1 cellular context compared by ENCODE assay signal in genomic region chr21:45084881-45085536, GRCh38.
TF ChIP-seq lines count a peak whose summit lies in the region.

No MANE protein-coding gene starts in this region.

TF ChIP-seq in K562, 482 proteins besides CTCF, POLR2A, EP300 and RAD21 (continued from another document):
- TF ChIP-seq, protein P1, sequence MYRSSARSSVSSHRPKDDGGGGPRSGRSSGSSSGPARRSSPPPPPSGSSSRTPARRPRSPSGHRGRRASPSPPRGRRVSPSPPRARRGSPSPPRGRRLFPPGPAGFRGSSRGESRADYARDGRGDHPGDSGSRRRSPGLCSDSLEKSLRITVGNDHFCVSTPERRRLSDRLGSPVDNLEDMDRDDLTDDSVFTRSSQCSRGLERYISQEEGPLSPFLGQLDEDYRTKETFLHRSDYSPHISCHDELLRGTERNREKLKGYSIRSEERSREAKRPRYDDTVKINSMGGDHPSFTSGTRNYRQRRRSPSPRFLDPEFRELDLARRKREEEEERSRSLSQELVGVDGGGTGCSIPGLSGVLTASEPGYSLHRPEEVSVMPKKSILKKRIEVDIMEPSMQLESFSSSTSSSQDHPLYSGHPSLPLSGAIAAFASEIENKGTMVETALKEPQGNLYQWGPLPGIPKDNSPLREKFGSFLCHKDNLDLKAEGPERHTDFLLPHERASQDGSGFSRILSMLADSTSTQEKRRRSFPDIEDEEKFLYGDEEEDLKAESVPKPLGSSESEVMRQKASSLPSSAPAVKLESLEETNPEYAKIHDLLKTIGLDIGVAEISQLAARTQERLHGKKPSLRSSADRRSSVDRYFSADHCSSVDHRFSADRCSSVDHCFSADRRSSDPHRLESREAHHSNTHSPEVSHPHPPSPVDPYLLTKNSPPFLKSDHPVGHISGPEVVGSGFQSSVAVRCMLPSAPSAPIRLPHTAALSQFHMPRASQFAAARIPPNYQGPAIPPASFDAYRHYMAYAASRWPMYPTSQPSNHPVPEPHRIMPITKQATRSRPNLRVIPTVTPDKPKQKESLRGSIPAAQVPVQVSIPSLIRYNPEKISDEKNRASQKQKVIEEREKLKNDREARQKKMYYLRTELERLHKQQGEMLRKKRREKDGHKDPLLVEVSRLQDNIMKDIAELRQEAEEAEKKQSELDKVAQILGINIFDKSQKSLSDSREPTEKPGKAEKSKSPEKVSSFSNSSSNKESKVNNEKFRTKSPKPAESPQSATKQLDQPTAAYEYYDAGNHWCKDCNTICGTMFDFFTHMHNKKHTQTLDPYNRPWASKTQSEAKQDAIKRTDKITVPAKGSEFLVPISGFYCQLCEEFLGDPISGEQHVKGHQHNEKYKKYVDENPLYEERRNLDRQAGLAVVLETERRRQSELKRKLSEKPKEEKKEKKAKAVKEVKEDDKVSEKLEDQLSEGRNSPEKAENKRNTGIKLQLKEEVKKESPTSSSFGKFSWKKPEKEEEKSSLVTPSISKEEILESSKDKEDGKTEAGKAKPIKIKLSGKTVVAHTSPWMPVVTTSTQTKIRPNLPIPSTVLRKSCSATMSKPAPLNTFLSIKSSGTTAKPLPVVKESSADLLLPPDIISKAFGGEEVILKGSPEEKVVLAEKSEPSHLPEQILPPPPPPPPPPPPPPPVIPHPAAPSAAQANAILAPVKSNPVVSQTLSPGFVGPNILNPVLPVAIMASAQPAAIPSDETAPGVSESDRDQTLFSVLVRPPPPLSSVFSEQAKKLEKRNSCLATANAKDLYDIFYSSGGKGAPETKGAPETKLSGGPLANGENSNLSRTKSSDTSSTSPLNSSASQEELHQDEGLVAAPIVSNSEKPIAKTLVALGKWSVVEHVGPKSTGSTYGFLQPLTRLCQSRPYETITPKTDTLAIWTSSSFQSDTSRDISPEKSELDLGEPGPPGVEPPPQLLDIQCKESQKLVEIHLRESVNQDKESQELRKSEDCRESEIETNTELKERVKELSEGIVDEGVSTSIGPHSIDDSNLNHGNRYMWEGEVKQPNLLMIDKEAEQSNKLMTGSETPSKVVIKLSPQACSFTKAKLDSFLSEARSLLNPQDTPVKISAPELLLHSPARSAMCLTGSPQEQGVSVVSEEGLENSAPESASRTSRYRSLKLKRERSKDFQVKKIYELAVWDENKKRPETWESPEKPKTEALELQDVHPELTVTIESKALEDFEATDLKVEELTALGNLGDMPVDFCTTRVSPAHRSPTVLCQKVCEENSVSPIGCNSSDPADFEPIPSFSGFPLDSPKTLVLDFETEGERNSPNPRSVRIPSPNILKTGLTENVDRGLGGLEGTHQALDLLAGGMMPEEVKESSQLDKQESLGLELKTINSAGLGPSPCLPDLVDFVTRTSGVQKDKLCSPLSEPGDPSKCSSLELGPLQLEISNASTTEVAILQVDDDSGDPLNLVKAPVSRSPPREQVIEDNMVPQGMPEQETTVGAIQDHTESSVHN (IDR thresholded peaks at IDR 0.05; ENCODE audit: borderline replicate concordance in 1 of 2, low read depth in 1 of 2) = no peak
- TF ChIP-seq E2F1 (CRISPR knock-in tag; IDR thresholded peaks at IDR 0.05) (no peak), NR2C2 (CRISPR knock-in tag; IDR thresholded peaks at IDR 0.05) (no peak), NR2C2 (tag; IDR thresholded peaks at IDR 0.05) (peak; percentile 46; the same call in 1 of the 2 replicates)
